ENCODE assay signal across 19 cellular contexts in genomic region chr2:112706947-112707346, GRCh38. TPM values are rescaled to one million over a fixed set of nuclear protein-coding genes. Genes with fewer than 3 reads are reported as not detected.
"Had no signal": no experiment of that assay in that cellular context is flagged by ENCODE, and none has a peak within 500 bp of the region (broad histone marks: within the 10 kb centered on the region; RNA-seq: fewer than 3 reads in every experiment).

No MANE protein-coding gene starts in this region.

RNA-seq across cellular contexts. Expression of gene NT5DC4, which starts 13.9 kb away (rescaled TPM):
- total RNA-seq: endodermal cell, esophagus mucosa, gastrocnemius medialis, glomerular endothelial cell, left ventricle myocardium superior, mesothelial cell of epicardium, mucosa of descending colon, ovary, psoas muscle, renal cortical epithelial cell, right cardiac atrium, sigmoid colon, skeletal muscle tissue, stomach, subcutaneous adipose tissue, temporal lobe, thyroid gland, ureter, vagina had no signal
- polyA plus RNA-seq: ovary, psoas muscle, right cardiac atrium, stomach had no signal

RNA-seq across cellular contexts. Expression of gene CKAP2L, which starts 57.5 kb away (rescaled TPM):
- polyA plus RNA-seq: right cardiac atrium had no signal
